8 cellular contexts compared by ENCODE assay signal in genomic region chr2:120441744-120442471, GRCh38.
DNase-seq lines count a peak whose midpoint lies in the region; ATAC-seq, FAIRE-seq and TF ChIP-seq lines count a peak whose summit lies in the region.

No MANE protein-coding gene starts in this region.

- H3K27me3 Mint-ChIP-seq in astrocyte (ENCODE audit: low read depth, unreplicated experiment) = peaks cover 76% of the 10 kb centered on the region

- H3K4me3 ChIP-seq in astrocyte (ENCODE audit: insufficient read depth, low read depth, low read length) (peak overlapping the region; percentile 50), iPS DF 6.9 (ENCODE audit: low read length) (peak overlapping the region; percentile 52; the same call in 1 of the 2 replicates), sigmoid colon (peak overlapping the region in 3 of 4 donors; percentile 14 to 36 (median 29))

- DNase-seq in NCI-H524 (lab: John Stamatoyannopoulos, UW) (peak; percentile 7 to 30), NCI-H524 treated with DMSO at 0.1 percent for 48 hours (lab: John Stamatoyannopoulos, UW) (no peak), astrocyte (ENCODE audit: low read depth) (peak; percentile 24), iPS DF 6.9 (ENCODE audit: low read depth, low spot score) (no peak), sigmoid colon (peak; percentile 53)

- H3K27me3 ChIP-seq in astrocyte (ENCODE audit: insufficient read depth, low read length) (peaks cover 26% of the 10 kb centered on the region), iPS DF 6.9 (ENCODE audit: control insufficient read depth, insufficient read depth, low read length) (peaks cover 7% of the 10 kb centered on the region; the same call in 1 of the 2 replicates), sigmoid colon (peaks cover 10 to 45% (median 18%) of the 10 kb centered on the region in 3 donors)

- H3K9me3 Mint-ChIP-seq in astrocyte (ENCODE audit: unreplicated experiment) = peaks cover 1% of the 10 kb centered on the region

- peak overlapping the region; percentile 75 for H3K4me3 Mint-ChIP-seq in astrocyte (ENCODE audit: unreplicated experiment)

- no peak overlapping the region for H3K27ac Mint-ChIP-seq in astrocyte (ENCODE audit: unreplicated experiment)

- H3K79me2 ChIP-seq in astrocyte (ENCODE audit: insufficient read depth, low read length) = no peaks in the 10 kb centered on the region

- H3K36me3 ChIP-seq in astrocyte (ENCODE audit: insufficient read depth, low read length) = no peaks in the 10 kb centered on the region
- H3K36me3 ChIP-seq in iPS DF 6.9 (ENCODE audit: control insufficient read depth, insufficient read depth, low read length) = no peaks in the 10 kb centered on the region
- H3K36me3 ChIP-seq in sigmoid colon = no peaks in the 10 kb centered on the region

- peaks cover 12% of the 10 kb centered on the region for H3K4me1 ChIP-seq in astrocyte (ENCODE audit: insufficient read depth, low read length)
- H3K4me1 ChIP-seq in iPS DF 6.9 (ENCODE audit: control insufficient read depth, insufficient read depth, low read length) = peaks cover 4% of the 10 kb centered on the region
- peaks cover 0 to 17% (median 13%) of the 10 kb centered on the region in 4 donors for H3K4me1 ChIP-seq in sigmoid colon

- intact Hi-C loops in sigmoid colon (cut with DNase I) = no loop called here

- FAIRE-seq in astrocyte (lab: Jason Lieb, UNC) = no peak

- no peak for TF ChIP-seq CTCF in astrocyte (IDR thresholded peaks at IDR 0.05; ENCODE audit: insufficient read depth, low read depth, low read length)
- no peak for TF ChIP-seq CTCF in sigmoid colon (IDR thresholded peaks at IDR 0.05)

- ATAC-seq in HG02798 (IDR thresholded peaks at IDR 0.05; ENCODE audit: poor library complexity, unreplicated experiment) = no peak
- ATAC-seq in HG02588 (IDR thresholded peaks at IDR 0.05; ENCODE audit: unreplicated experiment) = no peak
- ATAC-seq in GM21381 (IDR thresholded peaks at IDR 0.05; ENCODE audit: unreplicated experiment) = no peak

- H2AFZ ChIP-seq in astrocyte (ENCODE audit: low read depth, low read length) = peak overlapping the region; percentile 24

- H3K9me3 ChIP-seq in astrocyte (ENCODE audit: insufficient read depth, low read depth, low read length) = no peaks in the 10 kb centered on the region
- H3K9me3 ChIP-seq in iPS DF 6.9 (ENCODE audit: control insufficient read depth, insufficient read depth, low read length) = no peaks in the 10 kb centered on the region
- H3K9me3 ChIP-seq in sigmoid colon = no peaks in the 10 kb centered on the region

- H3K4me1 Mint-ChIP-seq in astrocyte (ENCODE audit: low read depth, unreplicated experiment) = no peaks in the 10 kb centered on the region

- peaks cover 3% of the 10 kb centered on the region for H4K20me1 ChIP-seq in astrocyte (ENCODE audit: insufficient read depth, low read length)

- no peak for TF ChIP-seq EP300 in sigmoid colon (IDR thresholded peaks at IDR 0.05)

- no CpG with 5 or more reads among the region's 41 CpGs for WGBS in iPS DF 6.9 (ENCODE audit: insufficient coverage, insufficient read length)
- WGBS in sigmoid colon, 2 donors = 4 to 6% methylated on average over 41 of the region's 41 CpGs

- no peak for TF ChIP-seq POLR2A in sigmoid colon (IDR thresholded peaks at IDR 0.05)

- peak overlapping the region; percentile 85 for H3K4me2 ChIP-seq in astrocyte (ENCODE audit: low read length)

- H3K27ac ChIP-seq in astrocyte (ENCODE audit: low read depth, low read length) (no peak overlapping the region), iPS DF 6.9 (ENCODE audit: low read length) (no peak overlapping the region), sigmoid colon (no peak overlapping the region)

- H3K36me3 Mint-ChIP-seq in astrocyte (ENCODE audit: low read depth, unreplicated experiment) = peaks cover 3% of the 10 kb centered on the region

- H3K9ac ChIP-seq in astrocyte (ENCODE audit: low read length) = no peak overlapping the region

Comparison
In these comparisons a context has a peak if more than half of its experiments do, and no peak if none do; other contexts are left out.
1. DNase-seq: peak in NCI-H524 (2 of 2), astrocyte (single experiment) and sigmoid colon (single experiment); none in NCI-H524 treated with DMSO at 0.1 percent for 48 hours (single experiment) and iPS DF 6.9 (single experiment).
2. Peak in every context shown above with its lines, with median percentiles within 50 percentile points of each other: H3K4me3 ChIP-seq.